30 cellular contexts compared by ENCODE assay signal in the genomic region with DNA sequence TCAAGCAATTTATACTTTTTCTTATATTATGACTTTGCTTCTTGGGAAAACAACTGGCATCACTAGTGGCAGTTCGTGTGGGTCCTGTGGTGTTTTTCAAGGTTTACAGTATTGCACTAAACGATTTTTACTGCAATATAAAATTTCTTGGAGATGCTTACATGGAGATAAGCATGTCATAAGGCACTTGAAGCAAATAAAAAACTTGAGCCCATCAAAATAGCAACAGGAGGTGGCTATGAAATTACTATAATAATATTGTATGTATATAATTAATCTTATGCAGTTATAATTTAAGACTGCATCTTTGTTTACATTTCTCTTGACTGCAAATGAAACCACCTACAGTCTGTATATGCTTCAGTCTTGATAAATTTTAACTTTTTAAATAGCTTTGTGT.
"Had no signal": no experiment of that assay in that cellular context is flagged by ENCODE, and none has a peak within 500 bp of the region (broad histone marks: within the 10 kb centered on the region; RNA-seq: fewer than 3 reads in every experiment).

No MANE protein-coding gene starts in this region.

- H3K4me1 ChIP-seq: adrenal gland, body of pancreas, esophagus muscularis mucosa, foreskin keratinocyte, gastrocnemius medialis, heart left ventricle had no signal

- H3K4me3 ChIP-seq: adrenal gland, body of pancreas, esophagus muscularis mucosa, gastrocnemius medialis, heart left ventricle had no signal

- H3K27me3 Mint-ChIP-seq: activated CD8-positive, alpha-beta T cell treated with anti-CD3 and anti-CD28 coated beads for 36 hours; activated naive CD4-positive, alpha-beta T cell treated with anti-CD3 and anti-CD28 coated beads, Interleukin-2, amount 50 U/mL, for 24 hours; activated naive CD8-positive, alpha-beta T cell treated with anti-CD3 and anti-CD28 coated beads for 36 hours; activated naive CD8-positive, alpha-beta T cell treated with anti-CD3 and anti-CD28 coated beads, Interleukin-2, amount 50 U/mL, for 24 hours; activated T-helper 17 cell treated with anti-CD3 and anti-CD28 coated beads, Interleukin-2, amount 50 U/mL, for 72 hours; effector memory CD8-positive, alpha-beta T cell had no signal

- H3K4me1 Mint-ChIP-seq: WTC11 had no signal

- H3K27ac ChIP-seq: adrenal gland, body of pancreas, esophagus muscularis mucosa, foreskin keratinocyte, gastrocnemius medialis, heart left ventricle had no signal

- H3K9me3 Mint-ChIP-seq: activated CD8-positive, alpha-beta T cell treated with anti-CD3 and anti-CD28 coated beads for 36 hours; activated naive CD4-positive, alpha-beta T cell treated with anti-CD3 and anti-CD28 coated beads for 36 hours; activated naive CD4-positive, alpha-beta T cell treated with anti-CD3 and anti-CD28 coated beads, Interleukin-2, amount 50 U/mL, for 24 hours; activated naive CD8-positive, alpha-beta T cell treated with anti-CD3 and anti-CD28 coated beads for 36 hours; activated naive CD8-positive, alpha-beta T cell treated with anti-CD3 and anti-CD28 coated beads, Interleukin-2, amount 50 U/mL, for 24 hours; activated T-cell treated with anti-CD3 and anti-CD28 coated beads, Interleukin-2, amount 50 U/mL, for 4 hours; activated T-helper 17 cell treated with anti-CD3 and anti-CD28 coated beads, Interleukin-2, amount 50 U/mL, for 72 hours; effector memory CD8-positive, alpha-beta T cell; WTC11 had no signal

- DNase-seq: activated CD4-positive, alpha-beta T cell treated with anti-CD3 and anti-CD28 coated beads for 48 hours; activated CD4-positive, alpha-beta T cell treated with anti-CD3 and anti-CD28 coated beads, Interleukin-2, amount 50 U/mL, for 1 hour; activated CD4-positive, alpha-beta T cell treated with anti-CD3 and anti-CD28 coated beads, Interleukin-2, amount 50 U/mL, for 48 hours; activated CD8-positive, alpha-beta memory T cell treated with anti-CD3 and anti-CD28 coated beads for 24 hours; activated CD8-positive, alpha-beta T cell treated with anti-CD3 and anti-CD28 coated beads for 36 hours; activated effector memory CD4-positive, alpha-beta T cell treated with Interleukin-2 at 50 U/mL for 16 hours; activated gamma-delta T cell treated with Interleukin-2 at 50 U/mL for 16 hours; activated naive CD4-positive, alpha-beta T cell treated with anti-CD3 and anti-CD28 coated beads for 36 hours; activated naive CD8-positive, alpha-beta T cell treated with anti-CD3 and anti-CD28 coated beads for 36 hours; activated naive CD8-positive, alpha-beta T cell treated with anti-CD3 and anti-CD28 coated beads, Interleukin-2, amount 50 U/mL, for 24 hours; activated T-cell treated with anti-CD3 and anti-CD28 coated beads, Interleukin-2, amount 50 U/mL, for 4 hours; adrenal gland; amygdala; aorta; body of pancreas; caudate nucleus; cortex of kidney; dermis blood vessel endothelial cell; effector CD4-positive, alpha-beta T cell; effector memory CD8-positive, alpha-beta T cell; erythroblast; foreskin keratinocyte; gastrocnemius medialis; glutamatergic neuron; heart left ventricle; T-helper 2 cell had no signal

- H3K27me3 ChIP-seq: adrenal gland, body of pancreas, esophagus muscularis mucosa, foreskin keratinocyte, gastrocnemius medialis, heart left ventricle had no signal

- H3K4me3 Mint-ChIP-seq: activated CD8-positive, alpha-beta T cell treated with anti-CD3 and anti-CD28 coated beads for 36 hours; activated naive CD4-positive, alpha-beta T cell treated with anti-CD3 and anti-CD28 coated beads for 36 hours; activated naive CD4-positive, alpha-beta T cell treated with anti-CD3 and anti-CD28 coated beads, Interleukin-2, amount 50 U/mL, for 24 hours; activated naive CD8-positive, alpha-beta T cell treated with anti-CD3 and anti-CD28 coated beads for 36 hours; activated naive CD8-positive, alpha-beta T cell treated with anti-CD3 and anti-CD28 coated beads, Interleukin-2, amount 50 U/mL, for 24 hours; activated T-cell treated with anti-CD3 and anti-CD28 coated beads, Interleukin-2, amount 50 U/mL, for 4 hours; activated T-helper 17 cell treated with anti-CD3 and anti-CD28 coated beads, Interleukin-2, amount 50 U/mL, for 72 hours; effector memory CD8-positive, alpha-beta T cell; WTC11 had no signal

- H3K9me3 ChIP-seq: adrenal gland, body of pancreas, esophagus muscularis mucosa, gastrocnemius medialis, heart left ventricle had no signal

- H3K27ac Mint-ChIP-seq: activated CD8-positive, alpha-beta T cell treated with anti-CD3 and anti-CD28 coated beads for 36 hours; activated naive CD4-positive, alpha-beta T cell treated with anti-CD3 and anti-CD28 coated beads for 36 hours; activated naive CD4-positive, alpha-beta T cell treated with anti-CD3 and anti-CD28 coated beads, Interleukin-2, amount 50 U/mL, for 24 hours; activated naive CD8-positive, alpha-beta T cell treated with anti-CD3 and anti-CD28 coated beads for 36 hours; activated naive CD8-positive, alpha-beta T cell treated with anti-CD3 and anti-CD28 coated beads, Interleukin-2, amount 50 U/mL, for 24 hours; activated T-helper 17 cell treated with anti-CD3 and anti-CD28 coated beads, Interleukin-2, amount 50 U/mL, for 72 hours; effector memory CD8-positive, alpha-beta T cell; WTC11 had no signal

- ATAC-seq: activated CD8-positive, alpha-beta T cell treated with anti-CD3 and anti-CD28 coated beads for 36 hours; activated naive CD8-positive, alpha-beta T cell treated with anti-CD3 and anti-CD28 coated beads, Interleukin-2, amount 50 U/mL, for 24 hours; activated T-cell treated with anti-CD3 and anti-CD28 coated beads, Interleukin-2, amount 50 U/mL, for 4 hours; activated T-helper 17 cell treated with anti-CD3 and anti-CD28 coated beads, Interleukin-2, amount 50 U/mL, for 72 hours; body of pancreas; effector memory CD8-positive, alpha-beta T cell; foreskin keratinocyte; gastrocnemius medialis; heart left ventricle; WTC11 had no signal
